In genomic region chr4:7338876-7339623, GRCh38 we compare ENCODE assay signal across 27 cellular contexts.
"Had no signal": no experiment of that assay in that cellular context is flagged by ENCODE, and none has a peak within 500 bp of the region (broad histone marks: within the 10 kb centered on the region; RNA-seq: fewer than 3 reads in every experiment).

No MANE protein-coding gene starts in this region.

- H3K4me3 Mint-ChIP-seq: mesothelial cell of epicardium; naive B cell; nephron; neural crest cell; stimulated activated effector memory CD8-positive, alpha-beta T cell treated with anti-CD3 and anti-CD28 coated beads, Interleukin-12 subunit alpha, Interleukin-12 subunit beta, amount 100 ng/mL, for 72 hours; stimulated activated naive CD8-positive, alpha-beta T cell treated with anti-CD3 and anti-CD28 coated beads, Interleukin-15, Interleukin-2, amounts not matched to agents 100 ng/mL and 50 ng/mL, for 24 hours had no signal

- H3K27me3 ChIP-seq: heart left ventricle, neutrophil, ovary, suprapubic skin, tibial artery, upper lobe of right lung had no signal

- H3K9me3 ChIP-seq: heart left ventricle, neutrophil, ovary, prostate gland, suprapubic skin, thoracic aorta, tibial artery, upper lobe of right lung had no signal

- H3K9me3 Mint-ChIP-seq: stimulated activated naive CD8-positive, alpha-beta T cell treated with anti-CD3 and anti-CD28 coated beads, Interleukin-15, Interleukin-2, amounts not matched to agents 100 ng/mL and 50 ng/mL, for 24 hours had no signal

- H3K36me3 ChIP-seq: heart left ventricle, neutrophil, ovary, prostate gland, suprapubic skin, thoracic aorta, tibial artery, upper lobe of right lung had no signal

- H3K4me1 ChIP-seq: prostate gland had no signal

- H3K27me3 Mint-ChIP-seq: stimulated activated naive CD8-positive, alpha-beta T cell treated with anti-CD3 and anti-CD28 coated beads, Interleukin-15, Interleukin-2, amounts not matched to agents 100 ng/mL and 50 ng/mL, for 24 hours had no signal

- H3K4me3 ChIP-seq: heart left ventricle, lung, ovary, prostate gland, skin epidermis, suprapubic skin, thoracic aorta, tibial artery, upper lobe of right lung had no signal

- H3K4me1 Mint-ChIP-seq: naive B cell; stimulated activated effector memory CD8-positive, alpha-beta T cell treated with anti-CD3 and anti-CD28 coated beads, Interleukin-12 subunit alpha, Interleukin-12 subunit beta, amount 100 ng/mL, for 72 hours had no signal

- H3K27ac ChIP-seq: heart left ventricle, neutrophil, ovary, prostate gland, skin epidermis, suprapubic skin, thoracic aorta, tibial artery, upper lobe of right lung had no signal

- ATAC-seq: heart left ventricle; left lobe of liver; right cardiac atrium; sciatic nerve; stimulated activated effector memory CD8-positive, alpha-beta T cell treated with anti-CD3 and anti-CD28 coated beads, Interleukin-12 subunit alpha, Interleukin-12 subunit beta, amount 100 ng/mL, for 72 hours; upper lobe of right lung had no signal

- H3K27ac Mint-ChIP-seq: mesothelial cell of epicardium; naive B cell; nephron; stimulated activated effector memory CD8-positive, alpha-beta T cell treated with anti-CD3 and anti-CD28 coated beads, Interleukin-12 subunit alpha, Interleukin-12 subunit beta, amount 100 ng/mL, for 72 hours; stimulated activated naive CD8-positive, alpha-beta T cell treated with anti-CD3 and anti-CD28 coated beads, Interleukin-15, Interleukin-2, amounts not matched to agents 100 ng/mL and 50 ng/mL, for 24 hours had no signal

- DNase-seq: hypothalamus; islet precursor cell; mesendoderm; naive B cell; occipital lobe; ovary; retina; stimulated activated CD4-positive, alpha-beta T cell treated with anti-CD3 and anti-CD28 coated beads, Interleukin-4, amount 100 ng/mL, for 24 hours; stimulated activated naive CD4-positive, alpha-beta T cell; tibial artery; trophoblast cell; upper lobe of right lung had no signal

- H3K36me3 Mint-ChIP-seq: mesothelial cell of epicardium had no signal
